In genomic region chr5:79107020-79107796, GRCh38 we compare ENCODE assay signal across 13 cellular contexts. TPM values are rescaled to one million over a fixed set of nuclear protein-coding genes. Genes with fewer than 3 reads are reported as not detected.
A peak's percentile ranks its signal among the peaks of the same experiment; 100 is the strongest.
DNase-seq lines count a peak whose midpoint lies in the region; ATAC-seq, FAIRE-seq and TF ChIP-seq lines count a peak whose summit lies in the region.
"Had no signal": no experiment of that assay in that cellular context is flagged by ENCODE, and none has a peak within 500 bp of the region (broad histone marks: within the 10 kb centered on the region; RNA-seq: fewer than 3 reads in every experiment).

No MANE protein-coding gene starts in this region.

- TF ChIP-seq POLR2A in NB4 (IDR thresholded peaks at IDR 0.05; ENCODE audit: extremely low read depth, insufficient read length) (no peak), K562 (conservative IDR thresholded peaks at IDR 0.05) (no peak)

- no peak overlapping the region for H2AFZ ChIP-seq in K562 (ENCODE audit: low read depth, low read length)

- H4K20me1 ChIP-seq in K562 (replicated peaks; ENCODE audit: control insufficient read depth, insufficient read depth, low read length), result no peaks in the 10 kb centered on the region

- BruUV-seq in K562 (replicated peaks; lab: Mats Ljungman, UMichigan), result no TSS peak

- H3K27me3 ChIP-seq in K562 (ENCODE audit: control insufficient read depth in 2 of 2, insufficient read depth in 2 of 2, low read length in 2 of 2), result peaks cover 18 to 27% of the 10 kb centered on the region in 2 experiments

- DNase-seq in ELR (ENCODE audit: low read depth) (peak; percentile 45), NB4 (ENCODE audit: low read depth) (peak; percentile 63), K562 (ENCODE audit: extremely low read depth in 1 of 4, low spot score in 3 of 4) (no peak), mucosa of descending colon (no peak), NCI-H2107 treated with DMSO at 0.1 percent for 48 hours (lab: John Stamatoyannopoulos, UW; ENCODE audit: unreplicated experiment) (no peak), activated T-cell treated with anti-CD3 and anti-CD28 coated beads for 4 hours (no peak)
- DNase-seq in stimulated activated CD4-positive, alpha-beta T cell treated with anti-CD3 and anti-CD28 coated beads, Interleukin-1b, Interleukin-23, amount 100 ng/mL, for 48 hours, result no peak
- DNase-seq in activated CD4-positive, alpha-beta T cell treated with anti-CD3 and anti-CD28 coated beads for 4 hours, result no peak
- DNase-seq: activated effector memory CD4-positive, alpha-beta T cell treated with anti-CD3 and anti-CD28 coated beads, Interleukin-2, amount 50 U/mL, for 16 hours; COR-L47 had no signal

- CTCF ChIA-PET in K562 (lab: Yijun Ruan, JAX; ENCODE audit: low intra/inter-chr PET ratio), result no interaction called here

- FAIRE-seq in K562 (lab: Jason Lieb, UNC), result no peak
- FAIRE-seq: GM12892 had no signal

- WGBS in K562 (ENCODE audit: insufficient coverage, low coverage, missing lambda C conversion rate), result 0% methylated on average over 7 of the region's 7 CpGs

- TF ChIP-seq EP300 in K562 (IDR thresholded peaks at IDR 0.05; ENCODE audit: low read length), result no peak

- H3K4me1 ChIP-seq in K562 (replicated peaks in 1 of 2; ENCODE audit: control insufficient read depth in 2 of 2, insufficient read depth in 2 of 2, low read length in 2 of 2) (peaks cover 0 to 8% of the 10 kb centered on the region in 2 experiments; a peak in 3 of 5 replicates), mucosa of descending colon (ENCODE audit: low read depth) (peaks cover 3% of the 10 kb centered on the region)

- no peaks in the 10 kb centered on the region for H3K9me1 ChIP-seq in K562 (ENCODE audit: control insufficient read depth, insufficient read depth, low read length)

- H3K36me3 ChIP-seq in K562 (ENCODE audit: control insufficient read depth, insufficient read depth, low read length) (no peaks in the 10 kb centered on the region), mucosa of descending colon (ENCODE audit: low read depth) (no peaks in the 10 kb centered on the region)
- H3K36me3 ChIP-seq: thoracic aorta had no signal

- H3K27ac ChIP-seq in K562 (ENCODE audit: extremely low read depth, low read depth, low read length), result no peak overlapping the region
- H3K27ac ChIP-seq: thoracic aorta had no signal

- no peak for TF ChIP-seq RAD21 in K562 (CRISPR knock-in tag; conservative IDR thresholded peaks at IDR 0.05 in 1 of 2, IDR thresholded peaks at IDR 0.05 in 1 of 2)

- intact Hi-C loops in K562 (cut with micrococcal nuclease), result no loop called here
- intact Hi-C loops in mucosa of descending colon (cut with DNase I, micrococcal nuclease), result no loop called here

- H3K4me2 ChIP-seq in K562 (ENCODE audit: insufficient read depth, low read length), result no peak overlapping the region

- H3K9ac ChIP-seq in K562 (ENCODE audit: insufficient read depth in 1 of 2, low read depth in 2 of 2, low read length in 2 of 2), result no peak overlapping the region

- H3K9me3 ChIP-seq in K562 (replicated peaks; ENCODE audit: control insufficient read depth, insufficient read depth, low read depth, low read length), result no peaks in the 10 kb centered on the region
- H3K9me3 ChIP-seq in mucosa of descending colon, result no peaks in the 10 kb centered on the region
- H3K9me3 ChIP-seq: thoracic aorta had no signal

- in situ Hi-C loops in K562 (cut with MboI), result no loop called here

- ATAC-seq in K562, result no peak
- ATAC-seq in mucosa of descending colon, result peak; percentile 21

- POLR2A ChIA-PET in K562 (lab: Yijun Ruan, JAX), result no interaction called here

- TF ChIP-seq CTCF in NB4 (IDR thresholded peaks at IDR 0.05; ENCODE audit: low read depth, low read length) (no peak), K562 (IDR thresholded peaks at IDR 0.05 in 2 of 3, conservative IDR thresholded peaks at IDR 0.05 in 1 of 3; ENCODE audit: insufficient read depth in 2 of 3, low read depth in 1 of 3, low read length in 3 of 3) (no peak), mucosa of descending colon (IDR thresholded peaks at IDR 0.05) (no peak)

- H3K4me3 ChIP-seq in NB4 (ENCODE audit: low read depth, low read length) (no peak overlapping the region), K562 (no peak overlapping the region), mucosa of descending colon (no peak overlapping the region)

- no peaks in the 10 kb centered on the region for H3K79me2 ChIP-seq in K562 (ENCODE audit: control insufficient read depth, insufficient read depth, low read length)

TF ChIP-seq in K562, 482 proteins besides CTCF, POLR2A, EP300 and RAD21 (continues in another document):
- TF ChIP-seq, protein P1, sequence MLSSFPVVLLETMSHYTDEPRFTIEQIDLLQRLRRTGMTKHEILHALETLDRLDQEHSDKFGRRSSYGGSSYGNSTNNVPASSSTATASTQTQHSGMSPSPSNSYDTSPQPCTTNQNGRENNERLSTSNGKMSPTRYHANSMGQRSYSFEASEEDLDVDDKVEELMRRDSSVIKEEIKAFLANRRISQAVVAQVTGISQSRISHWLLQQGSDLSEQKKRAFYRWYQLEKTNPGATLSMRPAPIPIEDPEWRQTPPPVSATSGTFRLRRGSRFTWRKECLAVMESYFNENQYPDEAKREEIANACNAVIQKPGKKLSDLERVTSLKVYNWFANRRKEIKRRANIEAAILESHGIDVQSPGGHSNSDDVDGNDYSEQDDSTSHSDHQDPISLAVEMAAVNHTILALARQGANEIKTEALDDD (IDR thresholded peaks at IDR 0.05), result peak; percentile 61
- TF ChIP-seq SRSF7 (optimal IDR thresholded peaks at IDR 0.05; ENCODE audit: low read depth, low read length) (no peak), YBX1 (IDR thresholded peaks at IDR 0.05) (no peak), FOSL1 (tag; conservative IDR thresholded peaks at IDR 0.05) (peak; percentile 42; the same call in 1 of the 2 replicates)

RNA-seq across cellular contexts. Expression of gene BHMT, which starts 4.4 kb away (rescaled TPM):
- not detected in 2 replicates for total RNA-seq in K562 (2011; cell fraction: chromatin; rRNA removed; ENCODE audit: low replicate concordance)
- total RNA-seq in K562 (2011; cell fraction: nucleolus; rRNA removed), result not detected in 2 replicates
- not detected in 2 replicates for total RNA-seq in K562 (2011; cell fraction: nucleoplasm; rRNA removed)
- total RNA-seq in K562 (2014; rRNA removed) (not detected in 2 replicates), K562 (2014; rRNA removed; fragmentation: Illumina TruSeq; extraction: Trizol) (not detected in 2 replicates), K562 (2015; rRNA removed; fragmentation: Illumina TruSeq; extraction: Trizol) (not detected in 2 replicates), K562 (2021) (0.16 TPM in 1 of 2 replicates, not detected in the other), mucosa of descending colon (under 1 TPM in 1 of 3 donors, not detected in 2; 0.60 TPM)
- polyA plus RNA-seq in K562 (2011; rRNA removed) (not detected in 2 replicates), K562 (2014; fragmentation: Illumina TruSeq; extraction: Trizol) (not detected in 2 replicates), K562 (2014; fragmentation: Nextera tagmentation; extraction: Ambion mirVana) (not detected), K562 (2014; rRNA removed) (not detected in 2 replicates)
- polyA plus RNA-seq in K562 (2011; cell fraction: cytosol; rRNA removed), result not detected in 2 replicates
- polyA plus RNA-seq in K562 (2011; cell fraction: nucleus; rRNA removed), result not detected in 2 replicates
- not detected in 2 replicates for polyA plus RNA-seq in K562 (2012)
- not detected in 2 replicates for polyA minus RNA-seq in K562 (2011; rRNA and poly(A)+ RNA removed)
- polyA minus RNA-seq in K562 (2011; cell fraction: cytosol; rRNA and poly(A)+ RNA removed), result not detected in 2 replicates
- not detected in 2 replicates for polyA minus RNA-seq in K562 (2011; cell fraction: nucleus; rRNA and poly(A)+ RNA removed)
- total RNA-seq: HT-29 had no signal

RNA-seq across cellular contexts. Expression of gene BHMT2, which starts 37.6 kb away (rescaled TPM):
- total RNA-seq in K562 (2011; cell fraction: chromatin; rRNA removed; ENCODE audit: low replicate concordance), result not detected in 2 replicates
- total RNA-seq in K562 (2011; cell fraction: nucleolus; rRNA removed), result not detected in 2 replicates
- not detected in 2 replicates for total RNA-seq in K562 (2011; cell fraction: nucleoplasm; rRNA removed)
- total RNA-seq in K562 (2014; rRNA removed), result not detected in 2 replicates
- total RNA-seq in K562 (2014; rRNA removed; fragmentation: Illumina TruSeq; extraction: Trizol), result not detected in 2 replicates
- not detected in 2 replicates for total RNA-seq in K562 (2015; rRNA removed; fragmentation: Illumina TruSeq; extraction: Trizol)
- not detected in 2 replicates for total RNA-seq in K562 (2021)
- not detected in 2 replicates for polyA plus RNA-seq in K562 (2011; rRNA removed)
- polyA plus RNA-seq in K562 (2011; cell fraction: cytosol; rRNA removed), result not detected in 2 replicates
- not detected in 2 replicates for polyA plus RNA-seq in K562 (2011; cell fraction: nucleus; rRNA removed)
- not detected in 2 replicates for polyA plus RNA-seq in K562 (2012)
- polyA plus RNA-seq in K562 (2014; fragmentation: Illumina TruSeq; extraction: Trizol), result not detected in 2 replicates
- not detected for polyA plus RNA-seq in K562 (2014; fragmentation: Nextera tagmentation; extraction: Ambion mirVana)
- not detected in 2 replicates for polyA plus RNA-seq in K562 (2014; rRNA removed)
- not detected in 2 replicates for polyA minus RNA-seq in K562 (2011; rRNA and poly(A)+ RNA removed)
- polyA minus RNA-seq in K562 (2011; cell fraction: cytosol; rRNA and poly(A)+ RNA removed), result not detected in 2 replicates
- not detected in 2 replicates for polyA minus RNA-seq in K562 (2011; cell fraction: nucleus; rRNA and poly(A)+ RNA removed)
- total RNA-seq in mucosa of descending colon, result 10 to 100 TPM in 1 of 3 donors, under 1 TPM in 2; 0.49 to 17.7 (median 0.70) TPM
- total RNA-seq: HT-29 had no signal

RNA-seq across cellular contexts. Expression of gene DMGDH, which starts 37.7 kb away (rescaled TPM):
- total RNA-seq in K562 (2011; cell fraction: chromatin; rRNA removed; ENCODE audit: low replicate concordance), result not detected in 2 replicates
- total RNA-seq in K562 (2011; cell fraction: nucleolus; rRNA removed), result not detected in 2 replicates
- 1.2 TPM in 1 of 2 replicates, not detected in the other for total RNA-seq in K562 (2011; cell fraction: nucleoplasm; rRNA removed)
- total RNA-seq in K562 (2014; rRNA removed) (not detected in 2 replicates), K562 (2014; rRNA removed; fragmentation: Illumina TruSeq; extraction: Trizol) (not detected in 2 replicates), K562 (2015; rRNA removed; fragmentation: Illumina TruSeq; extraction: Trizol) (0.38 TPM in 1 of 2 replicates, not detected in the other), K562 (2021) (0.51 and 0.58 TPM in 2 replicates), mucosa of descending colon (1 to 10 TPM; 1.2 to 3.6 (median 1.8) TPM)
- polyA plus RNA-seq in K562 (2011; rRNA removed) (not detected in 2 replicates), K562 (2014; fragmentation: Illumina TruSeq; extraction: Trizol) (not detected in 2 replicates), K562 (2014; fragmentation: Nextera tagmentation; extraction: Ambion mirVana) (under 1 TPM in 1 of 2 experiments, not detected in 1; 0.13 TPM), K562 (2014; rRNA removed) (not detected in 2 replicates)
- not detected in 2 replicates for polyA plus RNA-seq in K562 (2011; cell fraction: cytosol; rRNA removed)
- polyA plus RNA-seq in K562 (2011; cell fraction: nucleus; rRNA removed), result 0.63 TPM in 1 of 2 replicates, not detected in the other
- 1.4 TPM in 1 of 2 replicates, not detected in the other for polyA plus RNA-seq in K562 (2012)
- not detected in 2 replicates for polyA minus RNA-seq in K562 (2011; rRNA and poly(A)+ RNA removed)
- polyA minus RNA-seq in K562 (2011; cell fraction: cytosol; rRNA and poly(A)+ RNA removed), result not detected in 2 replicates
- polyA minus RNA-seq in K562 (2011; cell fraction: nucleus; rRNA and poly(A)+ RNA removed), result not detected in 2 replicates
- total RNA-seq: HT-29 had no signal

Comparison
In these comparisons a context has a peak if more than half of its experiments do, and no peak if none do; other contexts are left out.
1. DNase-seq: peak in ELR (single experiment) and NB4 (single experiment); none in K562 (0 of 4), mucosa of descending colon (0 of 3), stimulated activated CD4-positive, alpha-beta T cell treated with anti-CD3 and anti-CD28 coated beads, Interleukin-1b, Interleukin-23, amount 100 ng/mL, for 48 hours (single experiment), activated CD4-positive, alpha-beta T cell treated with anti-CD3 and anti-CD28 coated beads for 4 hours (0 of 2), NCI-H2107 treated with DMSO at 0.1 percent for 48 hours (single experiment) and activated T-cell treated with anti-CD3 and anti-CD28 coated beads for 4 hours (single experiment).